Comparison of ENCODE assay signal across 1 cellular context in genomic region chr11:118771481-118772278, GRCh38.
TF ChIP-seq lines count a peak whose summit lies in the region.

No MANE protein-coding gene starts in this region.

TF ChIP-seq in IMR-90, 13 proteins besides CTCF, POLR2A, EP300 and RAD21 (continued from another document):
- TF ChIP-seq RFX5 (IDR thresholded peaks at IDR 0.05; ENCODE audit: low read depth, low read length) (no peak), BHLHE40 (IDR thresholded peaks at IDR 0.05; ENCODE audit: low read depth, low read length) (no peak)
